In the genomic region with DNA sequence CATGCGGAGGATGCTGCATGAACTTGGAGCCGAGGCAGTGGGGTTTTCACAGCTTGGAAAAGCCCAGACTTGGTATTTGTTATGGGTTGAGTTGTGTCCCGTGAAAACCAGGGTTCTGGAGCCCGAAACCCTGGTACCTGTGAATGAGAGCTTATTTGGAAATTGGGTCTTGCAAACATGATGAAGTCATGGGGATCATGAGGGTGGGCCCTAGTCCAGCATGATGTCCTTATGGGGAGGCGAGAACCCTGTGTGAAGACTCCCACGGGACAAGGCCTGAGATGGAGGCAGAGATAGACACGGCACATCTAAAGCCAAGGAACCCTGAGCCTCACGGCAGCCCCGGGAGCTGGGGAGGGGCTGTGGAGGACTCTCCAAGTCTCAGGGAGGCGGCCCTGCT, we compare ENCODE assay signal across 11 cellular contexts.
"Had no signal": no experiment of that assay in that cellular context is flagged by ENCODE, and none has a peak within 500 bp of the region (broad histone marks: within the 10 kb centered on the region; RNA-seq: fewer than 3 reads in every experiment).

No MANE protein-coding gene starts in this region.

- H3K4me3 ChIP-seq: GM23338, HAP-1 had no signal

- H3K9ac ChIP-seq: KMS-11 had no signal

- H2AFZ ChIP-seq: GM23338 had no signal

- DNase-seq: HFFc6, KBM-7 had no signal

- H3K9me3 ChIP-seq: HAP-1 had no signal

- ATAC-seq: GM23338, HCT116 had no signal

- H3K36me3 Mint-ChIP-seq: IgD-negative memory B cell had no signal

- H3K27ac ChIP-seq: HL-60, KMS-11 had no signal

- H3K27ac Mint-ChIP-seq: GM23338, HFFc6, IgD-negative memory B cell had no signal

- H3K4me1 ChIP-seq: HAP-1 had no signal

- H3K9me3 Mint-ChIP-seq: HFFc6, IgD-negative memory B cell had no signal

- H3K4me2 ChIP-seq: GM23338, KMS-11 had no signal

- H3K4me3 Mint-ChIP-seq: GM23338, HFFc6, IgD-negative memory B cell had no signal

- H3K36me3 ChIP-seq: HAP-1 had no signal

- FAIRE-seq: H1, H54, HepG2 had no signal
